ENCODE assay signal across 11 cellular contexts in the genomic region with DNA sequence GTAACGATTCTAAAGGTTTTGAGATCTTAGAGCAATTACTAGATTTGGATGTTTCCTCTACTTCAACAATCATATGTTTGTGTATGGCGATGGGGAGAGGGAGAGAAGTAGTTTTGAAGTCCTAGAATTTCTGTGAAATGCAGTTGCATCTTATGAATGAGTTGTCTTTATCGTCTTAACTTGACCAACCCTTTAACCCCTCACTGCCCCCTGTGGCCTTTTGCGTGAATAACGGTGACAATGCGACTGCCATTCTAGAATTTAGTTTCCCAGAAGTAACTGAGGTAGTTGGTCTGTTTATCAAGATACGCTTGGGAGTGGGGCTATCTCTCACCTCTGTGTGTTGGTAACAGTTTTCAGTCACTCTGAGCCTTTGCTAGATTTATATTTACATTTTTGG.
DNase-seq lines count a peak whose midpoint lies in the region; ATAC-seq and TF ChIP-seq lines count a peak whose summit lies in the region.
"Had no signal": no experiment of that assay in that cellular context is flagged by ENCODE, and none has a peak within 500 bp of the region (broad histone marks: within the 10 kb centered on the region; RNA-seq: fewer than 3 reads in every experiment).

No MANE protein-coding gene starts in this region.

- intact Hi-C loops in esophagus muscularis mucosa (cut with DNase I) (no loop called here), right cardiac atrium (cut with DNase I) (no loop called here)

- H3K9ac ChIP-seq in trophoblast cell (ENCODE audit: low read length): no peak overlapping the region

- no peak overlapping the region for H2AFZ ChIP-seq in trophoblast cell (ENCODE audit: insufficient read depth, low read length, poor library complexity)

- H3K79me2 ChIP-seq in trophoblast cell (ENCODE audit: control insufficient read depth, insufficient read depth, low read length, poor library complexity): no peaks in the 10 kb centered on the region

- no peak overlapping the region for H4K91ac ChIP-seq in trophoblast cell (ENCODE audit: low read depth, low read length)

- H3K79me1 ChIP-seq in trophoblast cell (ENCODE audit: low read length): no peaks in the 10 kb centered on the region

- H3K4me1 ChIP-seq in esophagus muscularis mucosa (no peaks in the 10 kb centered on the region), trophoblast cell (ENCODE audit: control insufficient read depth in 1 of 2, insufficient read depth in 2 of 2, low read length in 2 of 2) (no peaks in the 10 kb centered on the region), right cardiac atrium (ENCODE audit: control insufficient read depth, insufficient read depth, low read length) (no peaks in the 10 kb centered on the region)

- H2BK120ac ChIP-seq in trophoblast cell (ENCODE audit: insufficient read depth, low read length, poor library complexity): no peak overlapping the region

- H3K9me3 ChIP-seq in esophagus muscularis mucosa (no peaks in the 10 kb centered on the region), trophoblast cell (ENCODE audit: insufficient read depth, low read depth, low read length) (no peaks in the 10 kb centered on the region), right cardiac atrium (ENCODE audit: control insufficient read depth, low read length) (no peaks in the 10 kb centered on the region)

- H3K4me2 ChIP-seq in trophoblast cell (ENCODE audit: low read length): no peak overlapping the region

- H3K18ac ChIP-seq in trophoblast cell (ENCODE audit: low read length): no peak overlapping the region

- TF ChIP-seq POLR2A in NB4 (IDR thresholded peaks at IDR 0.05; ENCODE audit: extremely low read depth, insufficient read length) (no peak), erythroblast (IDR thresholded peaks at IDR 0.05; ENCODE audit: low read length) (no peak), esophagus muscularis mucosa (IDR thresholded peaks at IDR 0.05; ENCODE audit: low read depth) (no peak)

- no peak overlapping the region for H4K8ac ChIP-seq in trophoblast cell (ENCODE audit: low read depth, low read length)

- no peak overlapping the region for H3K4ac ChIP-seq in trophoblast cell (ENCODE audit: low read depth, low read length)

- no peak overlapping the region for H3K23ac ChIP-seq in trophoblast cell (ENCODE audit: low read length)

- no peak for ATAC-seq in HG03135 (IDR thresholded peaks at IDR 0.05; ENCODE audit: unreplicated experiment)
- ATAC-seq in right cardiac atrium: no peak

- peak; percentile 29 for TF ChIP-seq CTCF in GM12865 (IDR thresholded peaks at IDR 0.05; ENCODE audit: insufficient read depth, low read depth, low read length, missing control alignments)
- no peak for TF ChIP-seq CTCF in GM20000 (IDR thresholded peaks at IDR 0.05; ENCODE audit: extremely low read depth, missing control alignments)
- TF ChIP-seq CTCF in NB4 (IDR thresholded peaks at IDR 0.05; ENCODE audit: low read depth, low read length): peak; percentile 62
- TF ChIP-seq CTCF in esophagus muscularis mucosa (IDR thresholded peaks at IDR 0.05): no peak

- DNase-seq in GM12865 (ENCODE audit: low read depth) (peak; percentile 20), GM20000 (ENCODE audit: low spot score) (peak; percentile 10), NB4 (ENCODE audit: low read depth) (peak; percentile 40), erythroblast (lab: John Stamatoyannopoulos, UW) (peak; percentile 3 to 15), esophagus muscularis mucosa (ENCODE audit: extremely low spot score) (no peak), trophoblast cell (no peak), right cardiac atrium (no peak)
- DNase-seq: GF-D8, small intestine, T-helper 2 cell had no signal

- WGBS in esophagus muscularis mucosa: 87% methylated on average over 7 of the region's 7 CpGs
- no CpG with 5 or more reads among the region's 7 CpGs for WGBS in trophoblast cell (ENCODE audit: extremely low coverage, insufficient coverage, insufficient read length)
- 81% methylated on average over 7 of the region's 7 CpGs for WGBS in right cardiac atrium

- H3K27me3 ChIP-seq in esophagus muscularis mucosa (no peaks in the 10 kb centered on the region), trophoblast cell (ENCODE audit: insufficient read depth, low read length) (no peaks in the 10 kb centered on the region), right cardiac atrium (ENCODE audit: control insufficient read depth, insufficient read depth) (no peaks in the 10 kb centered on the region)

- no peak overlapping the region for H2BK5ac ChIP-seq in trophoblast cell (ENCODE audit: low read depth, low read length, poor library complexity)

- H3K14ac ChIP-seq in trophoblast cell (ENCODE audit: low read length): no peak overlapping the region

- no peak for TF ChIP-seq EP300 in esophagus muscularis mucosa (IDR thresholded peaks at IDR 0.05)

- H3K4me3 ChIP-seq in GM12865 (ENCODE audit: low read depth, low read length) (no peak overlapping the region), NB4 (ENCODE audit: low read depth, low read length) (no peak overlapping the region), esophagus muscularis mucosa (no peak overlapping the region), trophoblast cell (ENCODE audit: low read depth, low read length) (no peak overlapping the region), right cardiac atrium (ENCODE audit: low read length) (no peak overlapping the region)

- H3K36me3 ChIP-seq in esophagus muscularis mucosa (no peaks in the 10 kb centered on the region), trophoblast cell (ENCODE audit: control insufficient read depth in 1 of 2, insufficient read depth in 2 of 2, low read length in 2 of 2) (no peaks in the 10 kb centered on the region)

- H3K27ac ChIP-seq in esophagus muscularis mucosa (replicated peaks in 1 of 4) (no peak overlapping the region), trophoblast cell (ENCODE audit: low read depth, low read length) (no peak overlapping the region), right cardiac atrium (ENCODE audit: low read length) (no peak overlapping the region)

- no peak overlapping the region for H4K12ac ChIP-seq in trophoblast cell (ENCODE audit: low read depth, low read length)

- H2AK5ac ChIP-seq in trophoblast cell (ENCODE audit: low read length): no peak overlapping the region

- H2BK12ac ChIP-seq in trophoblast cell (ENCODE audit: low read length): no peak overlapping the region

Comparison
In these comparisons a context has a peak if more than half of its experiments do, and no peak if none do; other contexts are left out.
1. DNase-seq: peak in GM12865 (single experiment), GM20000 (single experiment), NB4 (single experiment) and erythroblast (2 of 2); none in esophagus muscularis mucosa (single experiment), trophoblast cell (0 of 2) and right cardiac atrium (0 of 3).
2. CTCF ChIP-seq: peak in GM12865 (single experiment) and NB4 (single experiment); none in GM20000 (single experiment) and esophagus muscularis mucosa (0 of 3).